Comparison of ENCODE assay signal across 8 cellular contexts in the genomic region with DNA sequence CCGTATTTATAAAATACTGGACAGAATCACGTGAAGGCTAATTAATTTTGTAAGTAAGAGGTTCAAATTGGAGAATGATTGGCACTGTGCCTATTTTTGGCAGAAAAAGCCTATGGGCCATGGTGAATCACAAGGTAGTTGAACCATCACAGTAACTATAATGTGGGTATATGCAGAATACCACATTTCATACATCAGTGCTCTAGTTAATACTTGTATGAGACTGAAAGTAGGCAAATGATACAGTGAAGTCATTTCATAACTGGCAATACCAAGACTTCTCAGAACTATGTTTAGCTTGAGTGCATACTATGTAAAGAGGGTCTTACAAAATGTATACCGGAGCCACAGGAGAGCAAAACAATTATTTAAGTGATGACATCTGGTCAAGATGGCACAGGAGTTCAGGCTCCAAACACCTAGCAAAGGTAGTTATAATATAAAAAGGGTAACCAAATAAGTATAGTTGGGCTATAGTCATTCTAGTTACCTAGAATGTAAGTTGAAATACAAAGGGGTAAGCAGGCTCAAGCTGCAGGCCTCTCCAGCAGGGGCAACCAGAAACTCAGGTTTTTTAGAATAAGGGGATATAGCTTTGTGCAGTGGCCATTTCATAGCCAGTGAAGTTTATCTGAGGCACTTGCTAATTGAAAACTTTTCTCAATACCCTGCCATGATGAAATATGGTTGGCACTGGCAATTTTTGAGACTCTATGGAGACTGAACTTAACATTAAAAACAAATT. TPM values are rescaled to one million over a fixed set of nuclear protein-coding genes. Genes with fewer than 3 reads are reported as not detected.
DNase-seq lines count a peak whose midpoint lies in the region; ATAC-seq and TF ChIP-seq lines count a peak whose summit lies in the region.

No MANE protein-coding gene starts in this region.

- TF ChIP-seq CTCF in psoas muscle (IDR thresholded peaks at IDR 0.05) (no peak), foreskin fibroblast (IDR thresholded peaks at IDR 0.05; ENCODE audit: low read depth, low read length) (no peak)

- H3K27me3 ChIP-seq in psoas muscle (ENCODE audit: insufficient read depth in 3 of 3, low read length in 2 of 3) = no peaks in the 10 kb centered on the region

- intact Hi-C loops in posterior vena cava (cut with DNase I) = no loop called here
- intact Hi-C loops in psoas muscle (cut with DNase I) = no loop called here

- 87 to 92% (median 91%) methylated on average over 3 of the region's 3 CpGs for WGBS in psoas muscle, 3 donors

- no peaks in the 10 kb centered on the region for H3K36me3 ChIP-seq in psoas muscle (ENCODE audit: insufficient read depth in 1 of 2, low read depth in 1 of 2)

- no peak overlapping the region for H3K27ac ChIP-seq in psoas muscle

- H3K4me3 ChIP-seq in psoas muscle (no peak overlapping the region), foreskin fibroblast (ENCODE audit: low read depth in 1 of 2, low read length in 2 of 2) (no peak overlapping the region)

- H3K4me1 ChIP-seq in psoas muscle = no peaks in the 10 kb centered on the region

- no peaks in the 10 kb centered on the region for H3K9me3 ChIP-seq in psoas muscle

- ATAC-seq in GM18520 (IDR thresholded peaks at IDR 0.05; ENCODE audit: unreplicated experiment) (peak; percentile 91), GM21528 (IDR thresholded peaks at IDR 0.05; ENCODE audit: low FRiP score, unreplicated experiment) (peak; percentile 91), HG03378 (IDR thresholded peaks at IDR 0.05; ENCODE audit: unreplicated experiment) (peak; percentile 93), psoas muscle (no peak)

- DNase-seq in germinal center (ENCODE audit: low spot score) (peak; percentile 55), posterior vena cava (ENCODE audit: low spot score) (no peak), psoas muscle (no peak), iPS-NIHi11 (ENCODE audit: low spot score) (no peak), foreskin fibroblast (no peak)

RNA-seq across cellular contexts. Expression of gene GPR160, which starts 19.1 kb away (rescaled TPM):
- 1 to 10 TPM; 1.7 to 1.9 TPM for total RNA-seq in posterior vena cava
- total RNA-seq in psoas muscle = 1 to 10 TPM in 1 of 4 donors, under 1 TPM in 3; 0.42 to 1.1 (median 0.87) TPM
- 1 to 10 TPM in 1 of 3 donors, under 1 TPM in 2; 0.52 to 1.2 (median 0.64) TPM for polyA plus RNA-seq in psoas muscle

Comparison
In these comparisons a context has a peak if more than half of its experiments do, and no peak if none do; other contexts are left out.
1. ATAC-seq: peak in GM18520 (single experiment), GM21528 (single experiment) and HG03378 (single experiment); none in psoas muscle (0 of 4).